Comparison of ENCODE assay signal across 11 cellular contexts in genomic region chr2:120849278-120849677, GRCh38.
"Had no signal": no experiment of that assay in that cellular context is flagged by ENCODE, and none has a peak within 500 bp of the region (broad histone marks: within the 10 kb centered on the region; RNA-seq: fewer than 3 reads in every experiment).

No MANE protein-coding gene starts in this region.

- H3K4me3 Mint-ChIP-seq: GM23338, H9, HFFc6 had no signal

- H3K9me3 Mint-ChIP-seq: GM23338, H9 had no signal

- ATAC-seq: GM23338, HCT116 had no signal

- H3K27ac Mint-ChIP-seq: GM23338, H9, HFFc6 had no signal

- H3K9me3 ChIP-seq: HAP-1 had no signal

- H3K4me3 ChIP-seq: GM23248, GM23338, HAP-1 had no signal

- FAIRE-seq: H1, H54 had no signal

- H3K9ac ChIP-seq: GM23248 had no signal

- H2AFZ ChIP-seq: GM23248, GM23338 had no signal

- H3K27ac ChIP-seq: GM23248 had no signal

- DNase-seq: GM23248, GOT3, H7, H9, HCEC 1CT, HFFc6 had no signal

- H3K4me2 ChIP-seq: GM23338 had no signal
